20 cellular contexts compared by ENCODE assay signal in genomic region chr2:64951306-64951953, GRCh38. TPM values are rescaled to one million over a fixed set of nuclear protein-coding genes. Genes with fewer than 3 reads are reported as not detected.
DNase-seq lines count a peak whose midpoint lies in the region; ATAC-seq, FAIRE-seq and TF ChIP-seq lines count a peak whose summit lies in the region.
"Had no signal": no experiment of that assay in that cellular context is flagged by ENCODE, and none has a peak within 500 bp of the region (broad histone marks: within the 10 kb centered on the region; RNA-seq: fewer than 3 reads in every experiment).

No MANE protein-coding gene starts in this region.

- ATAC-seq in A549 (no peak), IMR-90 (ENCODE audit: low read depth) (no peak)

- peaks cover 18% of the 10 kb centered on the region for H3K9me1 ChIP-seq in IMR-90 (ENCODE audit: insufficient read depth, low read length)

- no peak overlapping the region for H3K18ac ChIP-seq in IMR-90 (ENCODE audit: low read depth, low read length)

- H2BK120ac ChIP-seq in IMR-90 (ENCODE audit: low read depth, low read length), result peak overlapping the region; percentile 90

- intact Hi-C loops in IMR-90 (cut with micrococcal nuclease), result loop anchor here (5.0 kb wide), 1 partner anchor 36 kb away; the partner anchor contains the start of gene SLC1A4

- TF ChIP-seq CTCF in A549 (IDR thresholded peaks at IDR 0.05) (no peak), IMR-90 (conservative IDR thresholded peaks at IDR 0.05; ENCODE audit: low read depth, low read length) (no peak)

- H3K27ac ChIP-seq in A549 (peak overlapping the region; percentile 21 to 50; a peak in 3 of 6 replicates), IMR-90 (ENCODE audit: insufficient read depth, low read length) (no peak overlapping the region), SJCRH30 (no peak overlapping the region)
- H3K27ac ChIP-seq: PC-9 had no signal

- H2BK20ac ChIP-seq in IMR-90 (ENCODE audit: low read depth, low read length), result peak overlapping the region; percentile 16

- H3K56ac ChIP-seq in IMR-90 (ENCODE audit: extremely low read depth, insufficient read depth, low read length), result no peak overlapping the region

- no peak overlapping the region for H2AFZ ChIP-seq in IMR-90 (replicated peaks; ENCODE audit: low read length, poor library complexity)
- H2AFZ ChIP-seq: PC-9 had no signal

- TF ChIP-seq EP300 in A549 (IDR thresholded peaks at IDR 0.05), result no peak

- H3K27me3 ChIP-seq in IMR-90 (ENCODE audit: control insufficient read depth, insufficient read depth, low read length) (no peaks in the 10 kb centered on the region; the same call in none of the 2 replicates), SJCRH30 (0 out of 2 replicates have a peak, but pooled peaks cover 2% of the 10 kb centered on the region)

- CTCF ChIA-PET in A549 (lab: Yijun Ruan, JAX), result interaction anchor here (0.7 to 1.3 kb wide), 5 partner anchors 10 to 621 kb away, joined by 3 to 5 read pairs (median 3); no protein-coding TSS in a partner anchor
- CTCF ChIA-PET in IMR-90 (lab: Yijun Ruan, JAX), result interaction anchor here (0.6 kb wide), 1 partner anchor 99 kb away, joined by 3 read pairs; no protein-coding TSS in a partner anchor

- H3K9me3 ChIP-seq in A549 (peaks cover 13% of the 10 kb centered on the region; the same call in 2 of the 3 replicates), IMR-90 (ENCODE audit: control insufficient read depth, insufficient read depth, low read length) (no peaks in the 10 kb centered on the region), SJCRH30 (replicated peaks) (no peaks in the 10 kb centered on the region)

- no peak overlapping the region for H2AK9ac ChIP-seq in IMR-90 (replicated peaks; ENCODE audit: low read depth, low read length, poor library complexity)

- H3K36me3 ChIP-seq in IMR-90 (ENCODE audit: control insufficient read depth, insufficient read depth, low read length) (no peaks in the 10 kb centered on the region), SJCRH30 (no peaks in the 10 kb centered on the region)

- peak overlapping the region; percentile 3; the same call in 1 of the 2 replicates for H4K91ac ChIP-seq in IMR-90 (ENCODE audit: insufficient read depth, low read depth, low read length)

- no peak overlapping the region for H4K5ac ChIP-seq in IMR-90 (ENCODE audit: low read depth, low read length)

- peaks cover 4% of the 10 kb centered on the region; the same call in 1 of the 2 replicates for H4K20me1 ChIP-seq in IMR-90 (ENCODE audit: insufficient read depth, low read length)

- no peak for FAIRE-seq in A549 (lab: Jason Lieb, UNC)
- FAIRE-seq: A204.1, G401.6, H1 had no signal

- POLR2A ChIA-PET in A549 (lab: Yijun Ruan, JAX) (interaction anchor here (0.7 kb wide), 1 partner anchor 243 kb away, joined by 3 read pairs; no protein-coding TSS in a partner anchor), IMR-90 (lab: Charles Lee; ENCODE audit: unreplicated experiment) (no interaction called here)

- DNase-seq in A549 (ENCODE audit: low read depth in 1 of 2, low spot score in 1 of 2) (no peak), IMR-90 (no peak), SJCRH30 (peak; percentile 12 to 29), germinal center (ENCODE audit: low spot score) (peak; percentile 34), HCEC 1CT (no peak), NOMO-1 treated with dmso at 0.1 percent for 144 hours (lab: John Stamatoyannopoulos, UW; ENCODE audit: unreplicated experiment) (no peak), SHP77 (lab: John Stamatoyannopoulos, UW) (no peak)
- DNase-seq in activated CD4-positive, alpha-beta T cell treated with anti-CD3 and anti-CD28 coated beads, Interleukin-2, amount 50 U/mL, for 48 hours, result no peak
- DNase-seq: CD4-positive, CD25-positive, alpha-beta regulatory T cell; DMS79; MV-4-11; NCI-H1436; NCI-H2081; NCI-H226; NCI-H526 treated with DMSO at 0.1 percent for 48 hours; NK-92 treated with Interleukin-12 subunit alpha and Interleukin-12 subunit beta, amount 100 ng/mL, for 24 hours; PC-9 had no signal

- H2AK5ac ChIP-seq in IMR-90 (ENCODE audit: low read depth, low read length), result peak overlapping the region; percentile 81

- peak overlapping the region; percentile 82 for H2BK15ac ChIP-seq in IMR-90 (ENCODE audit: low read depth, low read length)

- 0 out of 4 replicates have a peak, but pooled peaks cover 0 to 4% of the 10 kb centered on the region in 2 experiments for H3K79me1 ChIP-seq in IMR-90 (ENCODE audit: low read depth in 1 of 2, low read length in 2 of 2)

- H3K4me3 ChIP-seq in A549, result no peak overlapping the region
- no peak overlapping the region for H3K4me3 ChIP-seq in IMR-90 (ENCODE audit: insufficient read depth, low read depth, low read length)
- no peak overlapping the region for H3K4me3 ChIP-seq in SJCRH30
- H3K4me3 ChIP-seq: PC-9 had no signal

- peak overlapping the region; percentile 9; the same call in 1 of the 2 replicates for H3K14ac ChIP-seq in IMR-90 (replicated peaks; ENCODE audit: low read depth, low read length)

- TF ChIP-seq RAD21 in A549 (conservative IDR thresholded peaks at IDR 0.05 in 1 of 2, IDR thresholded peaks at IDR 0.05 in 1 of 2) (no peak), IMR-90 (IDR thresholded peaks at IDR 0.05; ENCODE audit: low read length) (no peak)

- in situ Hi-C loops in IMR-90 (cut with MboI; ENCODE audit: low sequenced_read_pairs), result no loop called here

- TF ChIP-seq POLR2A in A549 (IDR thresholded peaks at IDR 0.05; ENCODE audit: low read length) (no peak), IMR-90 (IDR thresholded peaks at IDR 0.05; ENCODE audit: low read depth, low read length) (no peak)

- peak overlapping the region; percentile 82; the same call in 1 of the 2 replicates for H3K4ac ChIP-seq in IMR-90 (ENCODE audit: low read depth, low read length)

- no peak overlapping the region for H2BK5ac ChIP-seq in IMR-90 (ENCODE audit: low read depth, low read length, poor library complexity, severe bottlenecking)

- no TSS peak for BruUV-seq in IMR-90 (replicated peaks; lab: Mats Ljungman, UMichigan)

- peak overlapping the region; percentile 38; the same call in 1 of the 2 replicates for H3K23ac ChIP-seq in IMR-90 (ENCODE audit: low read depth, low read length)

- H3K4me2 ChIP-seq in A549, result peak overlapping the region; percentile 42
- H3K4me2 ChIP-seq in IMR-90 (ENCODE audit: low read depth, low read length), result no peak overlapping the region
- H3K4me2 ChIP-seq: PC-9 had no signal

- dilution Hi-C loops in IMR-90 (cut with HindIII; ENCODE audit: low sequenced_read_pairs, unreplicated experiment), result no loop called here

- 80% methylated on average over 5 of the region's 5 CpGs for WGBS in A549 (ENCODE audit: missing lambda C conversion rate)
- WGBS in IMR-90 (ENCODE audit: extremely low coverage in 2 of 2, insufficient read length in 1 of 2), 2 experiments, result no CpG with 5 or more reads among the region's 5 CpGs

- H3K4me1 ChIP-seq in A549, result peaks cover 37% of the 10 kb centered on the region
- H3K4me1 ChIP-seq in IMR-90 (ENCODE audit: control insufficient read depth, insufficient read depth, low read length), result peaks cover 20% of the 10 kb centered on the region
- no peaks in the 10 kb centered on the region for H3K4me1 ChIP-seq in SJCRH30

- no peak overlapping the region for H3K9ac ChIP-seq in IMR-90 (ENCODE audit: low read depth, low read length)

- no peak overlapping the region for H4K8ac ChIP-seq in IMR-90 (ENCODE audit: low read depth in 2 of 2, low read length in 2 of 2)

TF ChIP-seq in A549, 52 proteins besides CTCF, POLR2A, EP300 and RAD21:
- TF ChIP-seq CBX2 (IDR thresholded peaks at IDR 0.05; ENCODE audit: borderline replicate concordance, low read depth) (no peak), ATOH8 (CRISPR knock-in tag; IDR thresholded peaks at IDR 0.05; ENCODE audit: low read depth) (no peak), ZFP36 (IDR thresholded peaks at IDR 0.05; ENCODE audit: borderline replicate concordance, partially characterized antibody) (no peak)

TF ChIP-seq in IMR-90, 13 proteins besides CTCF, POLR2A, EP300 and RAD21 (continues in another document):
- TF ChIP-seq MAZ (IDR thresholded peaks at IDR 0.05; ENCODE audit: borderline replicate concordance, low read depth, low read length) (no peak), FOS (IDR thresholded peaks at IDR 0.05; ENCODE audit: low read depth, low read length) (no peak), SMC3 (IDR thresholded peaks at IDR 0.05; ENCODE audit: low read depth, low read length) (no peak), BHLHE40 (IDR thresholded peaks at IDR 0.05; ENCODE audit: low read depth, low read length) (no peak), MXI1 (IDR thresholded peaks at IDR 0.05; ENCODE audit: borderline replicate concordance, low read depth, low read length) (no peak), MAFK (IDR thresholded peaks at IDR 0.05; ENCODE audit: low read depth, low read length) (no peak), RCOR1 (IDR thresholded peaks at IDR 0.05; ENCODE audit: insufficient replicate concordance, low read length) (no peak), CEBPB (IDR thresholded peaks at IDR 0.05; ENCODE audit: low read depth, low read length) (no peak), CHD1 (IDR thresholded peaks at IDR 0.05; ENCODE audit: low read depth, low read length) (no peak), RFX5 (IDR thresholded peaks at IDR 0.05; ENCODE audit: low read depth, low read length) (no peak), ELK1 (IDR thresholded peaks at IDR 0.05; ENCODE audit: borderline replicate concordance, low read depth, low read length) (no peak), NFE2L2 (IDR thresholded peaks at IDR 0.05; ENCODE audit: low read depth, low read length) (no peak)

RNA-seq across cellular contexts. Expression of gene SLC1A4, which starts 37.8 kb away (rescaled TPM):
- polyA plus RNA-seq in A549 (2011; rRNA removed) (22.9 and 26.4 TPM in 2 replicates), A549 (2017; fragmentation: RNase III; extraction: RNeasy Plus Mini Kit Qiagen cat#74134 plus additional on column Dnase treatment) (9.1 to 10.4 TPM (median 9.5 TPM) in 3 replicates), IMR-90 (2012; rRNA removed) (5.9 and 6.8 TPM in 2 replicates)
- polyA plus RNA-seq in A549 (2012; cell fraction: cytosol; rRNA removed), result 7.2 and 7.3 TPM in 2 replicates
- polyA plus RNA-seq in A549 (2012; cell fraction: nucleus; rRNA removed), result 16.4 and 20.7 TPM in 2 replicates
- polyA minus RNA-seq in A549 (2011; rRNA and poly(A)+ RNA removed), result 37.4 and 42.1 TPM in 2 replicates
- total RNA-seq in IMR-90 (2012; rRNA removed), result 6.9 and 8.1 TPM in 2 replicates
- 3.6 and 4.9 TPM in 2 replicates for polyA plus RNA-seq in IMR-90 (2012; cell fraction: cytosol; rRNA removed)
- 5.5 and 6.4 TPM in 2 replicates for polyA plus RNA-seq in IMR-90 (2012; cell fraction: nucleus; rRNA removed; ENCODE audit: low replicate concordance)
- total RNA-seq in SJCRH30 (2014; rRNA removed; shearing (Covaris generic)), result 2.6 and 3.5 TPM in 2 replicates

Comparison
In these comparisons a context has a peak if more than half of its experiments do, and no peak if none do; other contexts are left out.
1. DNase-seq: peak in SJCRH30 (2 of 2) and germinal center (single experiment); none in A549 (0 of 2), IMR-90 (single experiment), HCEC 1CT (single experiment), activated CD4-positive, alpha-beta T cell treated with anti-CD3 and anti-CD28 coated beads, Interleukin-2, amount 50 U/mL, for 48 hours (0 of 2), NOMO-1 treated with dmso at 0.1 percent for 144 hours (single experiment) and SHP77 (0 of 2).
2. H3K27ac ChIP-seq: peak in A549 (2 of 2); none in IMR-90 (single experiment) and SJCRH30 (single experiment).